ENCODE assay signal across 22 cellular contexts in genomic region chr2:69020496-69020895, GRCh38. TPM values are rescaled to one million over a fixed set of nuclear protein-coding genes. Genes with fewer than 3 reads are reported as not detected.
A peak's percentile ranks its signal among the peaks of the same experiment; 100 is the strongest.
DNase-seq lines count a peak whose midpoint lies in the region; ATAC-seq and TF ChIP-seq lines count a peak whose summit lies in the region.
"Had no signal": no experiment of that assay in that cellular context is flagged by ENCODE, and none has a peak within 500 bp of the region (broad histone marks: within the 10 kb centered on the region; RNA-seq: fewer than 3 reads in every experiment).

No MANE protein-coding gene starts in this region.

- H3K27me3 Mint-ChIP-seq in endothelial cell (ENCODE audit: unreplicated experiment) = no peaks in the 10 kb centered on the region
- H3K27me3 Mint-ChIP-seq in activated CD4-positive, alpha-beta memory T cell treated with anti-CD3 and anti-CD28 coated beads, Interleukin-2, amount 10 ng/mL, durations not matched to agents 7 days and 5 days = peaks cover 42% of the 10 kb centered on the region

- peak overlapping the region; percentile 93 for H3K4me2 ChIP-seq in smooth muscle cell

- peaks cover 100% of the 10 kb centered on the region for H4K20me1 ChIP-seq in smooth muscle cell (ENCODE audit: low read depth)

- H3K79me2 ChIP-seq in smooth muscle cell (ENCODE audit: low read depth) = peaks cover 100% of the 10 kb centered on the region

- H3K4me3 ChIP-seq in smooth muscle cell = no peak overlapping the region
- no peak overlapping the region for H3K4me3 ChIP-seq in prostate gland
- H3K4me3 ChIP-seq: GM12878 had no signal

- WGBS in smooth muscle cell (ENCODE audit: low lambda C conversion rate) = 84% methylated on average over 4 of the region's 4 CpGs
- 45% methylated on average over 4 of the region's 4 CpGs for WGBS in prostate gland

- H3K36me3 ChIP-seq in smooth muscle cell (ENCODE audit: low read depth) (no peaks in the 10 kb centered on the region), prostate gland (no peaks in the 10 kb centered on the region)
- H3K36me3 ChIP-seq: BE2C had no signal

- TF ChIP-seq CTCF in endothelial cell (IDR thresholded peaks at IDR 0.05; ENCODE audit: unreplicated experiment) = no peak
- TF ChIP-seq CTCF in smooth muscle cell (IDR thresholded peaks at IDR 0.05; ENCODE audit: borderline replicate concordance, insufficient read depth, poor library complexity, severe bottlenecking) = no peak
- TF ChIP-seq CTCF in prostate gland (IDR thresholded peaks at IDR 0.05) = no peak

- H3K27me3 ChIP-seq in smooth muscle cell (ENCODE audit: low read depth) = no peaks in the 10 kb centered on the region
- no peaks in the 10 kb centered on the region for H3K27me3 ChIP-seq in prostate gland (replicated peaks; ENCODE audit: insufficient read depth)
- H3K27me3 ChIP-seq: BE2C had no signal

- CTCF ChIA-PET in activated CD4-positive, alpha-beta memory T cell treated with anti-CD3 and anti-CD28 coated beads, Interleukin-2, amount 10 ng/mL, durations not matched to agents 7 days and 5 days (lab: Charles Lee) = no interaction called here

- no peaks in the 10 kb centered on the region for H3K9me3 ChIP-seq in smooth muscle cell (replicated peaks; ENCODE audit: low read depth)
- H3K9me3 ChIP-seq in prostate gland = no peaks in the 10 kb centered on the region
- H3K9me3 ChIP-seq: BE2C had no signal

- ATAC-seq in stimulated activated effector memory CD8-positive, alpha-beta T cell treated with anti-CD3 and anti-CD28 coated beads, Interleukin-12 subunit alpha, Interleukin-12 subunit beta, amount 100 ng/mL, for 72 hours = no peak
- ATAC-seq: GM12878 had no signal

- no peaks in the 10 kb centered on the region for H3K36me3 Mint-ChIP-seq in endothelial cell (ENCODE audit: low read depth, unreplicated experiment)
- no peaks in the 10 kb centered on the region for H3K36me3 Mint-ChIP-seq in activated CD4-positive, alpha-beta memory T cell treated with anti-CD3 and anti-CD28 coated beads, Interleukin-2, amount 10 ng/mL, durations not matched to agents 7 days and 5 days (ENCODE audit: low read depth)
- no peaks in the 10 kb centered on the region for H3K36me3 Mint-ChIP-seq in stimulated activated effector memory CD8-positive, alpha-beta T cell treated with anti-CD3 and anti-CD28 coated beads, Interleukin-12 subunit alpha, Interleukin-12 subunit beta, amount 100 ng/mL, for 72 hours

- no peak for TF ChIP-seq POLR2A in prostate gland (IDR thresholded peaks at IDR 0.05)

- peaks cover 21% of the 10 kb centered on the region for H3F3A ChIP-seq in smooth muscle cell (ENCODE audit: low read depth)

- no peak overlapping the region for H3K4me3 Mint-ChIP-seq in endothelial cell (ENCODE audit: unreplicated experiment)
- H3K4me3 Mint-ChIP-seq in activated CD4-positive, alpha-beta memory T cell treated with anti-CD3 and anti-CD28 coated beads, Interleukin-2, amount 10 ng/mL, durations not matched to agents 7 days and 5 days = no peak overlapping the region
- H3K4me3 Mint-ChIP-seq in stimulated activated effector memory CD8-positive, alpha-beta T cell treated with anti-CD3 and anti-CD28 coated beads, Interleukin-12 subunit alpha, Interleukin-12 subunit beta, amount 100 ng/mL, for 72 hours = no peak overlapping the region
- H3K4me3 Mint-ChIP-seq: CD4-positive, alpha-beta T cell; HFFc6 had no signal

- no peak overlapping the region for H2AFZ ChIP-seq in smooth muscle cell (ENCODE audit: low read depth)

- H3K9me3 Mint-ChIP-seq in endothelial cell (ENCODE audit: unreplicated experiment) = no peaks in the 10 kb centered on the region
- no peaks in the 10 kb centered on the region for H3K9me3 Mint-ChIP-seq in activated CD4-positive, alpha-beta memory T cell treated with anti-CD3 and anti-CD28 coated beads, Interleukin-2, amount 10 ng/mL, durations not matched to agents 7 days and 5 days
- H3K9me3 Mint-ChIP-seq in stimulated activated effector memory CD8-positive, alpha-beta T cell treated with anti-CD3 and anti-CD28 coated beads, Interleukin-12 subunit alpha, Interleukin-12 subunit beta, amount 100 ng/mL, for 72 hours = no peaks in the 10 kb centered on the region
- H3K9me3 Mint-ChIP-seq: CD4-positive, alpha-beta T cell; HFFc6 had no signal

- H3K27ac ChIP-seq in smooth muscle cell (ENCODE audit: low read depth) = peak overlapping the region; percentile 70
- no peak overlapping the region for H3K27ac ChIP-seq in prostate gland
- H3K27ac ChIP-seq: 22Rv1 had no signal

- DNase-seq in DMS 273 (lab: John Stamatoyannopoulos, UW; ENCODE audit: unreplicated experiment) (peak; percentile 9), DMS 273 treated with DMSO at 0.1 percent for 48 hours (lab: John Stamatoyannopoulos, UW) (no peak), NCI-H69 (lab: John Stamatoyannopoulos, UW) (peak; percentile 32), endothelial cell (ENCODE audit: low spot score) (no peak), smooth muscle cell (lab: John Stamatoyannopoulos, UW; ENCODE audit: unreplicated experiment) (no peak), prostate gland (ENCODE audit: low spot score) (no peak)
- DNase-seq in activated CD4-positive, alpha-beta memory T cell treated with anti-CD3 and anti-CD28 coated beads, Interleukin-2, amount 10 ng/mL, durations not matched to agents 7 days and 5 days = no peak
- no peak for DNase-seq in stimulated activated effector memory CD8-positive, alpha-beta T cell treated with anti-CD3 and anti-CD28 coated beads, Interleukin-12 subunit alpha, Interleukin-12 subunit beta, amount 100 ng/mL, for 72 hours (ENCODE audit: low spot score in 2 of 2)
- DNase-seq: BE2C; CD4-positive, alpha-beta T cell; DMS53; EL; HFFc6; NCI-H1417 treated with DMSO at 0.1 percent for 48 hours; NCI-H187 treated with DMSO at 0.1 percent for 48 hours; NCI-H2227 treated with DMSO at 0.1 percent for 48 hours; NCI-H524; RPMI8226; SHP77 treated with DMSO at 0.1 percent for 48 hours had no signal

- no peak overlapping the region for H3K9ac ChIP-seq in smooth muscle cell (ENCODE audit: low read depth)

- H3K4me1 ChIP-seq in smooth muscle cell (ENCODE audit: low read depth) = peaks cover 17% of the 10 kb centered on the region
- H3K4me1 ChIP-seq in prostate gland (replicated peaks) = no peaks in the 10 kb centered on the region
- H3K4me1 ChIP-seq: BE2C had no signal

- intact Hi-C loops in prostate gland (cut with DNase I) = no loop called here

- peaks cover 9% of the 10 kb centered on the region for H3K4me1 Mint-ChIP-seq in endothelial cell (ENCODE audit: unreplicated experiment)
- H3K4me1 Mint-ChIP-seq in activated CD4-positive, alpha-beta memory T cell treated with anti-CD3 and anti-CD28 coated beads, Interleukin-2, amount 10 ng/mL, durations not matched to agents 7 days and 5 days = no peaks in the 10 kb centered on the region
- H3K4me1 Mint-ChIP-seq in stimulated activated effector memory CD8-positive, alpha-beta T cell treated with anti-CD3 and anti-CD28 coated beads, Interleukin-12 subunit alpha, Interleukin-12 subunit beta, amount 100 ng/mL, for 72 hours = no peaks in the 10 kb centered on the region

- peak overlapping the region; percentile 62 for H3K27ac Mint-ChIP-seq in endothelial cell (ENCODE audit: unreplicated experiment)
- H3K27ac Mint-ChIP-seq in activated CD4-positive, alpha-beta memory T cell treated with anti-CD3 and anti-CD28 coated beads, Interleukin-2, amount 10 ng/mL, durations not matched to agents 7 days and 5 days = no peak overlapping the region
- H3K27ac Mint-ChIP-seq in stimulated activated effector memory CD8-positive, alpha-beta T cell treated with anti-CD3 and anti-CD28 coated beads, Interleukin-12 subunit alpha, Interleukin-12 subunit beta, amount 100 ng/mL, for 72 hours = no peak overlapping the region
- H3K27ac Mint-ChIP-seq: CD4-positive, alpha-beta T cell; HFFc6 had no signal

- POLR2A ChIA-PET in activated CD4-positive, alpha-beta memory T cell treated with anti-CD3 and anti-CD28 coated beads, Interleukin-2, amount 10 ng/mL, durations not matched to agents 7 days and 5 days (lab: Charles Lee) = no interaction called here

RNA-seq across cellular contexts. Expression of gene ANTXR1, which starts 7.5 kb away (rescaled TPM):
- 7.5 TPM for total RNA-seq in endothelial cell (ENCODE audit: unreplicated experiment)
- total RNA-seq in smooth muscle cell = 292 and 302 TPM in 2 replicates
- 230 and 309 TPM in 2 replicates for polyA plus RNA-seq in smooth muscle cell
- 10 to 100 TPM; 25.8 to 48.7 TPM for total RNA-seq in prostate gland
- total RNA-seq in activated CD4-positive, alpha-beta memory T cell treated with anti-CD3 and anti-CD28 coated beads, Interleukin-2, amount 10 ng/mL, durations not matched to agents 7 days and 5 days = not detected
- total RNA-seq: CD4-positive, alpha-beta T cell had no signal

RNA-seq across cellular contexts. Expression of gene GKN1, which starts 46.1 kb away (rescaled TPM):
- total RNA-seq in endothelial cell (ENCODE audit: unreplicated experiment) (not detected), smooth muscle cell (not detected in 2 replicates), prostate gland (not detected)
- polyA plus RNA-seq in smooth muscle cell = 1.4 TPM in 1 of 2 replicates, not detected in the other
- total RNA-seq in activated CD4-positive, alpha-beta memory T cell treated with anti-CD3 and anti-CD28 coated beads, Interleukin-2, amount 10 ng/mL, durations not matched to agents 7 days and 5 days = not detected
- total RNA-seq: CD4-positive, alpha-beta T cell; GM12878; HFFc6; M059J had no signal
- polyA plus RNA-seq: GM12878 had no signal

Comparison
In these comparisons a context has a peak if more than half of its experiments do, and no peak if none do; other contexts are left out.
1. DNase-seq: peak in DMS 273 (single experiment) and NCI-H69 (single experiment); none in DMS 273 treated with DMSO at 0.1 percent for 48 hours (single experiment), endothelial cell (single experiment), smooth muscle cell (single experiment), prostate gland (single experiment), activated CD4-positive, alpha-beta memory T cell treated with anti-CD3 and anti-CD28 coated beads, Interleukin-2, amount 10 ng/mL, durations not matched to agents 7 days and 5 days (single experiment) and stimulated activated effector memory CD8-positive, alpha-beta T cell treated with anti-CD3 and anti-CD28 coated beads, Interleukin-12 subunit alpha, Interleukin-12 subunit beta, amount 100 ng/mL, for 72 hours (0 of 2).